22 cellular contexts compared by ENCODE assay signal in genomic region chr12:114006482-114007425, GRCh38.
"Had no signal": no experiment of that assay in that cellular context is flagged by ENCODE, and none has a peak within 500 bp of the region (broad histone marks: within the 10 kb centered on the region; RNA-seq: fewer than 3 reads in every experiment).

No MANE protein-coding gene starts in this region.

- DNase-seq: activated CD4-positive, alpha-beta T cell treated with anti-CD3 and anti-CD28 coated beads for 1 hour; activated CD4-positive, alpha-beta T cell treated with anti-CD3 and anti-CD28 coated beads, Interleukin-2, amount 50 U/mL, for 48 hours; activated CD8-positive, alpha-beta memory T cell treated with anti-CD3 and anti-CD28 coated beads, Interleukin-2, amount 10 ng/mL, durations not matched to agents 7 days and 5 days; activated effector memory CD4-positive, alpha-beta T cell treated with Interleukin-2 at 50 U/mL for 16 hours; activated T-cell treated with anti-CD3 and anti-CD28 coated beads, Interleukin-2, amount 50 U/mL, for 24 hours; amniotic stem cell; body of pancreas; central memory CD4-positive, alpha-beta T cell; effector CD4-positive, alpha-beta T cell; foreskin melanocyte; head of caudate nucleus; left colon; mucosa of descending colon; naive thymus-derived CD8-positive, alpha-beta T cell; psoas muscle; stimulated activated CD4-positive, alpha-beta T cell treated with anti-CD3 and anti-CD28 coated beads, Interleukin-12 subunit alpha, Interleukin-12 subunit beta, amount 100 ng/mL, for 4 hours; stimulated activated CD8-positive, alpha-beta memory T cell treated with anti-CD3 and anti-CD28 coated beads, Interleukin-4, amount 100 ng/mL, for 48 hours; stimulated activated naive CD8-positive, alpha-beta T cell treated with anti-CD3 and anti-CD28 coated beads, Interleukin-15, Interleukin-2, amounts not matched to agents 100 U/mL and 50 U/mL, for 24 hours had no signal

- ATAC-seq: activated CD8-positive, alpha-beta memory T cell treated with anti-CD3 and anti-CD28 coated beads, Interleukin-2, amount 10 ng/mL, durations not matched to agents 7 days and 5 days; activated naive CD4-positive, alpha-beta T cell treated with anti-CD3 and anti-CD28 coated beads, Interleukin-2, amount 50 U/mL, for 72 hours; body of pancreas; left colon; mucosa of descending colon; naive thymus-derived CD8-positive, alpha-beta T cell; psoas muscle; stimulated activated naive CD8-positive, alpha-beta T cell treated with anti-CD3 and anti-CD28 coated beads, Interleukin-15, Interleukin-2, amounts not matched to agents 100 U/mL and 50 U/mL, for 24 hours had no signal

- H3K27me3 ChIP-seq: body of pancreas had no signal

- H3K9me3 Mint-ChIP-seq: activated naive CD4-positive, alpha-beta T cell treated with anti-CD3 and anti-CD28 coated beads, Interleukin-2, amount 50 U/mL, for 72 hours; activated T-cell treated with anti-CD3 and anti-CD28 coated beads, Interleukin-2, amount 50 U/mL, for 24 hours; naive thymus-derived CD8-positive, alpha-beta T cell; type B pancreatic cell had no signal

- H3K27ac Mint-ChIP-seq: activated CD8-positive, alpha-beta memory T cell treated with anti-CD3 and anti-CD28 coated beads, Interleukin-2, amount 10 ng/mL, durations not matched to agents 7 days and 5 days; activated naive CD4-positive, alpha-beta T cell treated with anti-CD3 and anti-CD28 coated beads, Interleukin-2, amount 50 U/mL, for 72 hours; activated T-cell treated with anti-CD3 and anti-CD28 coated beads, Interleukin-2, amount 50 U/mL, for 24 hours; naive thymus-derived CD8-positive, alpha-beta T cell; type B pancreatic cell had no signal

- H3K36me3 ChIP-seq: suprapubic skin had no signal

- H3K4me3 Mint-ChIP-seq: activated CD8-positive, alpha-beta memory T cell treated with anti-CD3 and anti-CD28 coated beads, Interleukin-2, amount 10 ng/mL, durations not matched to agents 7 days and 5 days; activated T-cell treated with anti-CD3 and anti-CD28 coated beads, Interleukin-2, amount 50 U/mL, for 24 hours; naive thymus-derived CD8-positive, alpha-beta T cell; type B pancreatic cell had no signal

- H3K4me1 Mint-ChIP-seq: activated CD8-positive, alpha-beta memory T cell treated with anti-CD3 and anti-CD28 coated beads, Interleukin-2, amount 10 ng/mL, durations not matched to agents 7 days and 5 days; naive thymus-derived CD8-positive, alpha-beta T cell had no signal

- H3K9me3 ChIP-seq: body of pancreas, mucosa of descending colon, psoas muscle, suprapubic skin had no signal

- H3K4me3 ChIP-seq: body of pancreas, coronary artery, mucosa of descending colon, psoas muscle, suprapubic skin had no signal

- H3K27ac ChIP-seq: body of pancreas, coronary artery, psoas muscle, suprapubic skin had no signal

- H3K4me1 ChIP-seq: body of pancreas, psoas muscle, suprapubic skin had no signal

- H3K36me3 Mint-ChIP-seq: activated CD8-positive, alpha-beta memory T cell treated with anti-CD3 and anti-CD28 coated beads, Interleukin-2, amount 10 ng/mL, durations not matched to agents 7 days and 5 days; activated naive CD4-positive, alpha-beta T cell treated with anti-CD3 and anti-CD28 coated beads, Interleukin-2, amount 50 U/mL, for 72 hours; naive thymus-derived CD8-positive, alpha-beta T cell; type B pancreatic cell had no signal
